ENCODE assay signal across 14 cellular contexts in genomic region chr10:62900829-62901571, GRCh38.
"Had no signal": no experiment of that assay in that cellular context is flagged by ENCODE, and none has a peak within 500 bp of the region (broad histone marks: within the 10 kb centered on the region; RNA-seq: fewer than 3 reads in every experiment).

No MANE protein-coding gene starts in this region.

- H3K4me1 ChIP-seq: gastroesophageal sphincter, neural progenitor cell, pancreas, tibial artery, uterus had no signal

- H3K9ac ChIP-seq: neural progenitor cell had no signal

- H3K4me2 ChIP-seq: neural progenitor cell had no signal

- H3K9me3 ChIP-seq: gastroesophageal sphincter, pancreas, tibial artery, uterus had no signal

- H3K27ac ChIP-seq: cardiac muscle cell, gastroesophageal sphincter, neural progenitor cell, pancreas, tibial artery, uterus had no signal

- H3K4me3 ChIP-seq: cardiac muscle cell, gastroesophageal sphincter, neural progenitor cell, pancreas, tibial artery, uterus had no signal

- ATAC-seq: gastroesophageal sphincter, pancreas, T-helper 17 cell had no signal

- H2AFZ ChIP-seq: neural progenitor cell had no signal

- H3K27me3 ChIP-seq: neural progenitor cell, pancreas, tibial artery, uterus had no signal

- DNase-seq: activated CD4-positive, alpha-beta T cell treated with anti-CD3 and anti-CD28 coated beads, Interleukin-2, amount 50 U/mL, for 4 hours; activated CD8-positive, alpha-beta memory T cell treated with anti-CD3 and anti-CD28 coated beads, Interleukin-2, amount 50 U/mL, for 4 hours; activated naive CD4-positive, alpha-beta T cell treated with anti-CD3 and anti-CD28 coated beads for 36 hours; kidney; pancreas; retina; stimulated activated CD4-positive, alpha-beta T cell treated with anti-CD3 and anti-CD28 coated beads, Interleukin-15, amount 100 ng/mL, for 24 hours; stimulated activated CD4-positive, alpha-beta T cell treated with anti-CD3 and anti-CD28 coated beads, Interleukin-4, amount 100 ng/mL, for 24 hours; T-helper 17 cell; tibial artery; uterus had no signal

- H3K36me3 ChIP-seq: cardiac muscle cell, gastroesophageal sphincter, neural progenitor cell, pancreas, tibial artery, uterus had no signal
